Comparison of ENCODE assay signal across 8 cellular contexts in the genomic region with DNA sequence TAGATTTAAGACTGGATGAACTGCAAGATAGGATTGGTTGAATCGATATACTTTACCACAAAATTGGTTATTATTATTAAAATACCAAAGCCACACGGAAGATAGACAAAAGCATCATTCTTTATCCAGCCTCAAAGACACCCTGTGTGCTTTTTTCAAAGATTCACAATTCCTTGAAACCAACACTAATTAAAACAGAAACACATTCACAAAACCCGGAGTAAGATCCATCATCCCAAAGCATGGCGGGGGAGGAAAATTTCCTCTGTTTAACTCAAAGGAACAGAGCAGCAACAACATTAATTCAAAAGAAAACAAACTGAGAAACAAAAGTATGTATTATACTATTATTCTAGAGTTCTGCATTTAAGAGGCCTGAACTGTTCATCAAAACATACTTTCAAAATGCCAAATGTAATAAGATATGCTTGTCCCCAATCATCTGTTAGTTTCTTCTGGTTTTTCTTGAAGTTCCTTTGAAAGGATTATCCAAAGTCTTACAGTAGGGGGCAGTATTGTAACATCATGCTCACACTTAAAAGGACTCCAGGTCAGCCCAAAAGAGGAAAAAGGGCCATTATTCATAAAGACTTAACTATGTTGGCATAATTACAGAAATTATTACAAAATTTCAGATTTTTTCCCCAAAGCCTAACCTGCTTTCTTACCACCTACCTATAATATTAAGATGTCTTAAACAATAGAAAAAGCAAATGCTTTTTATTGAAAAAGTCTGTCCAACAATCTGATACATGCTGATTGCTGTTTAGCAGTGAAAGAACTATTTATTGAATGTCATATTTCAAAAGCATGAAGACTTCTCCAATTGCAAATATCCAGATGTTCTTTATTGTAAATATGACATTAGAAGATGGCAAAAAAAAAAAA.
DNase-seq lines count a peak whose midpoint lies in the region; ATAC-seq and TF ChIP-seq lines count a peak whose summit lies in the region.

No MANE protein-coding gene starts in this region.

- peak overlapping the region; percentile 83 for H3K4me2 ChIP-seq in osteoblast (ENCODE audit: insufficient read depth, low read length)

- DNase-seq in COR-L47 (lab: John Stamatoyannopoulos, UW) (peak; percentile 55), GM20000 (ENCODE audit: low spot score) (peak; percentile 32), NCI-H1105 treated with DMSO at 0.1 percent for 48 hours (lab: John Stamatoyannopoulos, UW) (peak; percentile 46), SK-N-DZ (ENCODE audit: low spot score) (peak; percentile 65), fibroblast of the conjunctiva (ENCODE audit: low read depth) (peak; percentile 92), osteoblast (ENCODE audit: insufficient read length, low spot score, missing footprints) (no peak), activated gamma-delta T cell treated with Interleukin-2 at 50 U/mL for 16 hours (no peak)

- no peaks in the 10 kb centered on the region for H3K9me3 ChIP-seq in osteoblast (ENCODE audit: low read depth, low read length)

- peak; percentile 15 for TF ChIP-seq CTCF in GM20000 (IDR thresholded peaks at IDR 0.05; ENCODE audit: extremely low read depth, missing control alignments)
- TF ChIP-seq CTCF in osteoblast (IDR thresholded peaks at IDR 0.05; ENCODE audit: extremely low read depth, low read depth, low read length), result peak; percentile 76

- H4K20me1 ChIP-seq in osteoblast (ENCODE audit: insufficient read depth, low read length), result no peaks in the 10 kb centered on the region

- peak overlapping the region; percentile 71 for H3K27ac ChIP-seq in osteoblast (ENCODE audit: low read depth, low read length)

- H3K4me3 ChIP-seq in osteoblast (ENCODE audit: insufficient read depth, low read length), result peak overlapping the region; percentile 50

- peaks cover 39% of the 10 kb centered on the region for H3K4me1 ChIP-seq in osteoblast (ENCODE audit: insufficient read depth, low read length)

- H2AFZ ChIP-seq in osteoblast (ENCODE audit: low read length), result peak overlapping the region; percentile 16

- peaks cover 20% of the 10 kb centered on the region for H3K79me2 ChIP-seq in osteoblast (ENCODE audit: insufficient read depth, low read length)

- no peaks in the 10 kb centered on the region for H3K27me3 ChIP-seq in osteoblast (ENCODE audit: insufficient read depth, low read length)

- no peaks in the 10 kb centered on the region for H3K36me3 ChIP-seq in osteoblast (ENCODE audit: insufficient read depth, low read length)

- no peak for ATAC-seq in GM18517 (IDR thresholded peaks at IDR 0.05; ENCODE audit: unreplicated experiment)

Comparison
In these comparisons a context has a peak if more than half of its experiments do, and no peak if none do; other contexts are left out.
1. DNase-seq: peak in COR-L47 (single experiment), GM20000 (single experiment), NCI-H1105 treated with DMSO at 0.1 percent for 48 hours (single experiment), SK-N-DZ (single experiment) and fibroblast of the conjunctiva (single experiment); none in osteoblast (single experiment) and activated gamma-delta T cell treated with Interleukin-2 at 50 U/mL for 16 hours (single experiment).